In the genomic region with DNA sequence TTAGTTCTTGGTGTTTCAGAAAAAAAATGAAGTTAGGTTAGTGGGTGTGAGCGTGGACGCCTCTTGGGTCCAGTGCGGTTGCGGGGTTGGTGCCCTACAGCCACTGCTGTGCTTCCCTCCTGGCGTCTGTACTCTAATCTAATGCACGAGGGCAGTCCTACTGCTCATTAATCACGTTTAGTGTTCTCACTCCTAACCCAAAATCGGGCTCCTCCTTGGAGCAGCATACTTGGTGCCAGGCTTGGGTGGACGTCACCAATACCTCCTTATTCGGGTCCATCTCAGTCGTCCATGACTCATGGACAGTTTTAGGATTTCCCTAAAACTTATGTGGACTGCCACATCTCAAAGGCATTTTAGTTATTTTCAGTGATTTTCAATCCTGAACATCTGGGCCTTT, we compare ENCODE assay signal across 10 cellular contexts. TPM values are rescaled to one million over a fixed set of nuclear protein-coding genes. Genes with fewer than 3 reads are reported as not detected.
DNase-seq lines count a peak whose midpoint lies in the region; ATAC-seq and TF ChIP-seq lines count a peak whose summit lies in the region.
"Had no signal": no experiment of that assay in that cellular context is flagged by ENCODE, and none has a peak within 500 bp of the region (broad histone marks: within the 10 kb centered on the region; RNA-seq: fewer than 3 reads in every experiment).

No MANE protein-coding gene starts in this region.

- H3K27me3 ChIP-seq in psoas muscle (ENCODE audit: insufficient read depth in 3 of 3, low read length in 2 of 3): no peaks in the 10 kb centered on the region

- H3K4me1 ChIP-seq in psoas muscle: peaks cover 82% of the 10 kb centered on the region

- TF ChIP-seq CTCF in RWPE1 (conservative IDR thresholded peaks at IDR 0.05; ENCODE audit: low read depth): no peak
- no peak for TF ChIP-seq CTCF in psoas muscle (IDR thresholded peaks at IDR 0.05)

- ATAC-seq in psoas muscle (peak in 2 of 4 donors; percentile 22), HG02623 (IDR thresholded peaks at IDR 0.05; ENCODE audit: unreplicated experiment) (no peak), HG02678 (IDR thresholded peaks at IDR 0.05; ENCODE audit: unreplicated experiment) (no peak)
- ATAC-seq: activated T-helper 17 cell treated with anti-CD3 and anti-CD28 coated beads, Interleukin-2, amount 50 U/mL, for 72 hours had no signal

- peak; percentile 72 for DNase-seq in AG20443 (ENCODE audit: low spot score)
- DNase-seq in RWPE1 (ENCODE audit: low spot score): no peak
- DNase-seq in fibroblast of peridontal ligament (ENCODE audit: extremely low read depth): peak; percentile 76
- no peak for DNase-seq in psoas muscle
- no peak for DNase-seq in GM19240 (ENCODE audit: insufficient read length, low spot score)
- DNase-seq in NK-92 treated with Interleukin-12 subunit alpha and Interleukin-12 subunit beta, amount 100 ng/mL, for 24 hours (lab: John Stamatoyannopoulos, UW): no peak
- DNase-seq: activated CD4-positive, CD25-positive, alpha-beta regulatory T cell had no signal

- POLR2A ChIA-PET in RWPE1 (lab: Yijun Ruan, JAX; ENCODE audit: low non-redundant PET): no interaction called here

- CTCF ChIA-PET in RWPE1 (lab: Yijun Ruan, JAX): interaction anchor here (0.6 kb wide), 1 partner anchor 30 kb away, joined by 3 read pairs; no protein-coding TSS in a partner anchor

- no peak overlapping the region for H3K4me3 ChIP-seq in psoas muscle

- no peaks in the 10 kb centered on the region for H3K9me3 ChIP-seq in psoas muscle

- WGBS in psoas muscle, 3 donors: 70 to 84% (median 71%) methylated on average over 11 of the region's 11 CpGs

- no peaks in the 10 kb centered on the region for H3K36me3 ChIP-seq in psoas muscle (ENCODE audit: insufficient read depth in 1 of 2, low read depth in 1 of 2)

- peak overlapping the region; percentile 96 for H3K27ac ChIP-seq in RWPE1
- H3K27ac ChIP-seq in psoas muscle: peak overlapping the region; percentile 80

- intact Hi-C loops in psoas muscle (cut with DNase I): loop anchor here in 1 of 2 donors (5.0 kb wide), 1 partner anchor 37 kb away; no protein-coding TSS in a partner anchor

RNA-seq across cellular contexts. Expression of a gene that starts 41.6 kb away (rescaled TPM):
- total RNA-seq in psoas muscle: 10 to 100 TPM; 35.0 to 77.5 (median 51.7) TPM
- 10 to 100 TPM; 18.5 to 31.7 (median 19.4) TPM for polyA plus RNA-seq in psoas muscle

Comparison
In these comparisons a context has a peak if more than half of its experiments do, and no peak if none do; other contexts are left out.
1. DNase-seq: peak in AG20443 (single experiment) and fibroblast of peridontal ligament (single experiment); none in RWPE1 (single experiment), psoas muscle (0 of 2), GM19240 (single experiment) and NK-92 treated with Interleukin-12 subunit alpha and Interleukin-12 subunit beta, amount 100 ng/mL, for 24 hours (single experiment).